ENCODE assay signal across 23 cellular contexts in the genomic region with DNA sequence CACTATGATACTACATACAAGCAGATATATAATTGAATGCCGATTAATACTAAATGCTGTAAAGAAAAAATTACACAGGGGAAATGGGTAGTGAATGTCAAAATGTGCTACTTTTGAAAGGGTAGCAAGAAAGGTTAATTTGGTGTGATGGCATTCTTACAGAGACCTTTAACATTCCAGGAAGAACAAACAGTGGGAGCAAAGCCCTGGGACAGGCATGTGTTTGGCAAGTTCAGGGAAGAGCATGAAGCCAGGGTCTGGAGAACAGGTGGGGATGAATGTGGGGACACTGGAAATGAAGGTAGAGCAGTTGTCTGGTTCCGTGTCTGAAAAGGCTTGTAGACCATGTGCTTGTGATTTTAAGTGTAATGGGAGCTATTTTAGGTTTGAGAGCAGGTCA.
"Had no signal": no experiment of that assay in that cellular context is flagged by ENCODE, and none has a peak within 500 bp of the region (broad histone marks: within the 10 kb centered on the region; RNA-seq: fewer than 3 reads in every experiment).

No MANE protein-coding gene starts in this region.

- H3K4me3 Mint-ChIP-seq: mesothelial cell of epicardium; naive B cell; naive thymus-derived CD8-positive, alpha-beta T cell had no signal

- H3K36me3 Mint-ChIP-seq: mesothelial cell of epicardium; naive B cell; naive thymus-derived CD8-positive, alpha-beta T cell had no signal

- H3K9me3 ChIP-seq: esophagus muscularis mucosa, gastrocnemius medialis, heart right ventricle, left ventricle myocardium inferior, lower lobe of right lung, mucosa of descending colon had no signal

- H3K27ac Mint-ChIP-seq: mesothelial cell of epicardium; naive B cell; naive thymus-derived CD8-positive, alpha-beta T cell had no signal

- H3K9me3 Mint-ChIP-seq: mesothelial cell of epicardium; naive B cell; naive thymus-derived CD8-positive, alpha-beta T cell had no signal

- H3K36me3 ChIP-seq: esophagus muscularis mucosa, gastrocnemius medialis, heart right ventricle, left ventricle myocardium inferior, lower lobe of right lung had no signal

- ATAC-seq: gastrocnemius medialis; heart right ventricle; left cardiac atrium; lower lobe of right lung; mucosa of descending colon; naive thymus-derived CD8-positive, alpha-beta T cell had no signal

- H3K4me3 ChIP-seq: coronary artery, dorsolateral prefrontal cortex, esophagus muscularis mucosa, gastrocnemius medialis, heart right ventricle, left ventricle myocardium inferior, lower lobe of right lung, mucosa of descending colon had no signal

- H3K4me1 Mint-ChIP-seq: mesothelial cell of epicardium had no signal

- H3K27ac ChIP-seq: coronary artery, dorsolateral prefrontal cortex, esophagus muscularis mucosa, gastrocnemius medialis, heart right ventricle, left ventricle myocardium inferior, lower lobe of right lung had no signal

- FAIRE-seq: endothelial cell of umbilical vein, islet of Langerhans, keratinocyte had no signal

- H3K4me1 ChIP-seq: esophagus muscularis mucosa, gastrocnemius medialis, heart right ventricle, left ventricle myocardium inferior, lower lobe of right lung had no signal

- DNase-seq: dermis blood vessel endothelial cell; dorsolateral prefrontal cortex; effector CD4-positive, alpha-beta T cell; effector memory CD4-positive, alpha-beta T cell; foreskin melanocyte; gastrocnemius medialis; glutamatergic neuron; head of caudate nucleus; heart right ventricle; hippocampal formation; left cardiac atrium; left ventricle myocardium inferior; lower lobe of right lung; mesenchymal stem cell; mucosa of descending colon; naive B cell; naive thymus-derived CD8-positive, alpha-beta T cell had no signal

- H3K27me3 ChIP-seq: dorsolateral prefrontal cortex, esophagus muscularis mucosa, gastrocnemius medialis had no signal
